Comparison of ENCODE assay signal across 22 cellular contexts in the genomic region with DNA sequence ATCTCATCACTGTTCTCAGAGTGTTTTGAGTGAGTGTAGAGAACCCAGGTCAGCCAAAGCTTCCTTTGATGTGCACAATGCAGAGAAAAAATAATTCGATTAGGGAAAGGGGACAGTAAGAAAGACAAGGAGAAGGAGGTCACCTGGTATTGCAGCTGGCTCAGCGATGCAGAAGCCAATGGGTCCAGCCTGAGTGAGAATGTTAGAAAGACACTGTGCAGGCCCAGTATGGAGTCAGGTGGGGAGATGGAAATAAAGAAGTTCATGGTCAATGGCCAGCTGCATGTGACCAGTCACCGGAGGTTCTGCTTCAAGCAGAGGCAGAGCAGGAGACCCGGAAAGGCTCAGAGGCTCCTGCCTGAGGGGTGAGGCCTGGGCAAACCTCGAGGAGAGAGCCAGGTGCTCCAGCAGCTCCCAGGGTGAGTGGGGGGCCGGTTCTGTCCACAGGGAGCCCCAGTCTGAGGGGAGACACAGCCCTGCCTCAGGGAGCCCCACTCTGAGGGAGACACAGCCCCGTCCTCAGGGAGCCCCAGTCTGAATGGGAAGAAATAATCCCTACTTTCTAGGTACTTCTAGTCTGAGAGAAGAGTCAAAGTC. TPM values are rescaled to one million over a fixed set of nuclear protein-coding genes. Genes with fewer than 3 reads are reported as not detected.
"Had no signal": no experiment of that assay in that cellular context is flagged by ENCODE, and none has a peak within 500 bp of the region (broad histone marks: within the 10 kb centered on the region; RNA-seq: fewer than 3 reads in every experiment).

No MANE protein-coding gene starts in this region.

- H3K27me3 Mint-ChIP-seq: stimulated activated naive CD8-positive, alpha-beta T cell treated with anti-CD3 and anti-CD28 coated beads, Interleukin-15, Interleukin-2, amounts not matched to agents 100 ng/mL and 50 ng/mL, for 24 hours had no signal

- H3K9me3 Mint-ChIP-seq: stimulated activated memory B cell treated with anti-CD40 and anti-IgM and Interleukin-4, amounts not matched to agents 10 μg/mL and 1 μg/mL and 100 μg/mL, for 72 hours; stimulated activated naive CD8-positive, alpha-beta T cell treated with anti-CD3 and anti-CD28 coated beads, Interleukin-15, Interleukin-2, amounts not matched to agents 100 ng/mL and 50 ng/mL, for 24 hours had no signal

- H3K9me3 ChIP-seq: right lobe of liver, testis, tibial nerve, upper lobe of right lung, vagina had no signal

- H3K4me1 ChIP-seq: right lobe of liver, testis, tibial nerve, upper lobe of right lung, vagina had no signal

- H3K36me3 ChIP-seq: right lobe of liver, tibial nerve, upper lobe of right lung, vagina had no signal

- H2AFZ ChIP-seq: hepatocyte had no signal

- H3K4me3 Mint-ChIP-seq: naive thymus-derived CD4-positive, alpha-beta T cell; stimulated activated memory B cell treated with anti-CD40 and anti-IgM and Interleukin-4, amounts not matched to agents 10 μg/mL and 1 μg/mL and 100 μg/mL, for 72 hours; stimulated activated naive CD8-positive, alpha-beta T cell treated with anti-CD3 and anti-CD28 coated beads, Interleukin-15, Interleukin-2, amounts not matched to agents 100 ng/mL and 50 ng/mL, for 24 hours had no signal

- H3K27me3 ChIP-seq: right lobe of liver, testis, vagina had no signal

- H3K4me1 Mint-ChIP-seq: stimulated activated memory B cell treated with anti-CD40 and anti-IgM and Interleukin-4, amounts not matched to agents 10 μg/mL and 1 μg/mL and 100 μg/mL, for 72 hours had no signal

- ATAC-seq: left cardiac atrium; left ventricle myocardium superior; naive thymus-derived CD4-positive, alpha-beta T cell; stimulated activated memory B cell treated with anti-CD40 and anti-IgM and Interleukin-4, amounts not matched to agents 10 μg/mL and 1 μg/mL and 100 μg/mL, for 72 hours; upper lobe of right lung had no signal

- H3K27ac ChIP-seq: hepatocyte, right lobe of liver, testis, tibial nerve, upper lobe of right lung, vagina had no signal

- DNase-seq: cortex of kidney; effector CD8-positive, alpha-beta T cell; foreskin melanocyte; head of caudate nucleus; kidney; left cardiac atrium; left ventricle myocardium superior; naive thymus-derived CD4-positive, alpha-beta T cell; right lobe of liver; stimulated activated CD4-positive, alpha-beta T cell treated with anti-CD3 and anti-CD28 coated beads, Interleukin-15, amount 100 ng/mL, for 24 hours; stimulated activated CD4-positive, alpha-beta T cell treated with anti-CD3 and anti-CD28 coated beads, Interleukin-1b, Interleukin-23, amount 100 ng/mL, for 48 hours; stimulated activated CD4-positive, alpha-beta T cell treated with anti-CD3 and anti-CD28 coated beads, Interleukin-4, amount 100 ng/mL, for 24 hours; upper lobe of right lung had no signal

- H3K27ac Mint-ChIP-seq: naive thymus-derived CD4-positive, alpha-beta T cell; stimulated activated memory B cell treated with anti-CD40 and anti-IgM and Interleukin-4, amounts not matched to agents 10 μg/mL and 1 μg/mL and 100 μg/mL, for 72 hours; stimulated activated naive CD8-positive, alpha-beta T cell treated with anti-CD3 and anti-CD28 coated beads, Interleukin-15, Interleukin-2, amounts not matched to agents 100 ng/mL and 50 ng/mL, for 24 hours had no signal

- H3K4me2 ChIP-seq: hepatocyte had no signal

- H3K36me3 Mint-ChIP-seq: naive thymus-derived CD4-positive, alpha-beta T cell; stimulated activated memory B cell treated with anti-CD40 and anti-IgM and Interleukin-4, amounts not matched to agents 10 μg/mL and 1 μg/mL and 100 μg/mL, for 72 hours had no signal

- H3K4me3 ChIP-seq: dorsolateral prefrontal cortex, hepatocyte, right lobe of liver, testis, tibial nerve, upper lobe of right lung, vagina had no signal

- H3K79me2 ChIP-seq: hepatocyte had no signal

RNA-seq across cellular contexts. Expression of a gene that starts 51.3 kb away (rescaled TPM):
- total RNA-seq: kidney, left cardiac atrium, left ventricle myocardium superior, lung microvascular endothelial cell, osteocyte, tibial nerve, upper lobe of right lung, vagina had no signal
